In genomic region chr2:218755198-218755566, GRCh38 we compare ENCODE assay signal across 19 cellular contexts. TPM values are rescaled to one million over a fixed set of nuclear protein-coding genes. Genes with fewer than 3 reads are reported as not detected.
DNase-seq lines count a peak whose midpoint lies in the region; ATAC-seq and TF ChIP-seq lines count a peak whose summit lies in the region.
"Had no signal": no experiment of that assay in that cellular context is flagged by ENCODE, and none has a peak within 500 bp of the region (broad histone marks: within the 10 kb centered on the region; RNA-seq: fewer than 3 reads in every experiment).

No MANE protein-coding gene starts in this region.

- intact Hi-C loops in ascending aorta (cut with DNase I): no loop called here

- H3K4me3 ChIP-seq in ascending aorta: no peak overlapping the region
- H3K4me3 ChIP-seq in neutrophil (ENCODE audit: low read depth in 1 of 2, low read length in 1 of 2): no peak overlapping the region
- no peak overlapping the region for H3K4me3 ChIP-seq in MG63
- H3K4me3 ChIP-seq: GM23248, HAP-1, K562 had no signal

- H3K9me3 ChIP-seq in ascending aorta: no peaks in the 10 kb centered on the region
- no peaks in the 10 kb centered on the region for H3K9me3 ChIP-seq in neutrophil
- H3K9me3 ChIP-seq in MG63: no peaks in the 10 kb centered on the region
- H3K9me3 ChIP-seq: BE2C, Caco-2, HAP-1 had no signal

- H3K36me3 ChIP-seq in ascending aorta (peaks cover 33 to 41% of the 10 kb centered on the region in 2 donors), neutrophil (peaks cover 28% of the 10 kb centered on the region), MG63 (peaks cover 28% of the 10 kb centered on the region)

- TF ChIP-seq CTCF in ascending aorta (IDR thresholded peaks at IDR 0.05) (no peak), neutrophil (IDR thresholded peaks at IDR 0.05) (no peak)

- peak; percentile 51 for ATAC-seq in left lobe of liver
- no peak for ATAC-seq in HG03108 (IDR thresholded peaks at IDR 0.05; ENCODE audit: unreplicated experiment)
- ATAC-seq: K562 had no signal

- H3K27me3 ChIP-seq in ascending aorta: no peaks in the 10 kb centered on the region
- no peaks in the 10 kb centered on the region for H3K27me3 ChIP-seq in neutrophil
- no peaks in the 10 kb centered on the region for H3K27me3 ChIP-seq in MG63
- H3K27me3 ChIP-seq: BE2C had no signal

- DNase-seq in ascending aorta (ENCODE audit: low spot score in 2 of 2) (no peak), left lobe of liver (ENCODE audit: low spot score) (no peak), MG63 (no peak), mucosa of gallbladder (ENCODE audit: low spot score) (no peak)
- DNase-seq: ACHN; BE2C; C1 segment of cervical spinal cord; Caco-2; CD4-positive, alpha-beta T cell; DMS79 treated with DMSO at 0.1 percent for 48 hours; GF-D8; GM23248; IMR-90 had no signal

- peaks cover 6 to 17% of the 10 kb centered on the region in 2 donors for H3K4me1 ChIP-seq in ascending aorta
- peaks cover 8 to 12% of the 10 kb centered on the region in 2 experiments for H3K4me1 ChIP-seq in neutrophil (ENCODE audit: control insufficient read depth in 1 of 2, insufficient read depth in 1 of 2, low read depth in 1 of 2, low read length in 1 of 2)
- H3K4me1 ChIP-seq: BE2C, Caco-2 had no signal

- H3K27ac ChIP-seq in ascending aorta: peak overlapping the region; percentile 30 to 58
- peak overlapping the region; percentile 40 for H3K27ac ChIP-seq in neutrophil
- H3K27ac ChIP-seq: GM23248, HL-60 had no signal

RNA-seq across cellular contexts. Expression of gene CYP27A1, which starts 26.8 kb away (rescaled TPM):
- total RNA-seq in ascending aorta (53.1 TPM), left lobe of liver (263 TPM), mucosa of gallbladder (20.4 TPM)
- total RNA-seq in MG63 (2014; rRNA removed; shearing (Covaris generic); ENCODE audit: low replicate concordance): 7.7 and 8.9 TPM in 2 replicates
- total RNA-seq: HT1080 had no signal

RNA-seq across cellular contexts. Expression of gene TTLL4, which starts 44.5 kb away (rescaled TPM):
- total RNA-seq in ascending aorta: 93.4 TPM
- 7.4 TPM for total RNA-seq in left lobe of liver
- 0.69 and 4.5 TPM in 2 replicates for total RNA-seq in MG63 (2014; rRNA removed; shearing (Covaris generic); ENCODE audit: low replicate concordance)
- 33.7 TPM for total RNA-seq in mucosa of gallbladder
